In the genomic region with DNA sequence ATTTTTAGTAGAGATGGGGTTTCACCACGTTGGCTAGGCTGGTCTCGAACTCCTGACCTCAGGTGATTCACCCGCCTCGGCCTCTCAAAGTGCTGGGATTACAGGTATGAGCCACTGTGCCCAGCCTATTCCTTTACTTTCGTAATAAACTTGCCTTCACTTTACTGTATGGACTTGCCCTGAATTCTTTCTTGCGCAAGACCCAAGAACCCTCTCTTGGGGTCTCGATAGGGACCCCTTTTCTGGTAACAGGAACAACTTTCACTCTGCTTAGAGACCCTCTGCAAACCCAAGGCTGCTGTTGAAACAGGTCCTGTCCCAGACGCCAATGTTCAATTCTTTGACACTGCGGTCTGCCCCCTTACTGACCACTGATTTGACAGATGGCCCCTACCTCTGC, we compare ENCODE assay signal across 1 cellular context. TPM values are rescaled to one million over a fixed set of nuclear protein-coding genes. Genes with fewer than 3 reads are reported as not detected.
"Had no signal": no experiment of that assay in that cellular context is flagged by ENCODE, and none has a peak within 500 bp of the region (broad histone marks: within the 10 kb centered on the region; RNA-seq: fewer than 3 reads in every experiment).

No MANE protein-coding gene starts in this region.

RNA-seq across cellular contexts. Expression of gene ADRA1D, which starts 29.7 kb away (rescaled TPM):
- total RNA-seq: G401 had no signal
